In the genomic region with DNA sequence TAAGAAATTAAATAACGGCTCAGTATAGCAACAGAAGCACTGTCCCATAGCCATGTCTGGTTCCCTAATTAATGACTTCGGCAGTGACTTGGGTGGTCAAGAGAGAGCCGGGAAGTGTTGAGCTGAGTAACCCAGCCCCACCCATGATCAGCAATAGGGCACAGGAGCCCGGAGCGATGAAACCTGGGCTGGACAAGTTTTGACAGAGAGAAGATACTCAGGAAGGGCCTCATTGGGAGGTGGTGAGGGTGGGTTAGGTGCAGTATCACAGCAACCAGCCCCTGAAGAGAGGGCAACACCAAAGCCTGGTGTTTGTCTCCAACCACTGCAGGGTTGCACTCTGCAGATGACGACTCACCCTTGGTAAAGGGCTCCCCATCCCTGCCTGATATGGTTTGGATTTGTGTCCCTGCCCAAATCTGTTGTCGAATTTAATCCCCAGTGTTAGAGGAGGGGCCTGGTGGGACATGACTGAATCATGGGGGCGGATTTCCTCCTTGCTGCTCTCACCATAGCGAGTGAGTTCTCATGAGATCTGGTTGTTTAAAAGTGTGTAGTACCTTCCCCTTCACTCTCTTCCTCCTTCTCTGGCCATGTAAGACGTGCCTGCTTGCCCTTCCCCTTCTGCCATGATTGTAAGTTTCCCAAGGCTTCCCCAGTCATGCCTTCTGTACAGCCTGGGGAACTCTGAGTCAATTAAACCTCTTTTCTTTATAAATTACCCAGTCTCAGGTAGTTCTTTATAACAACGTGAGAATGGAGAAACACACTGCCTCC, we compare ENCODE assay signal across 30 cellular contexts.
"Had no signal": no experiment of that assay in that cellular context is flagged by ENCODE, and none has a peak within 500 bp of the region (broad histone marks: within the 10 kb centered on the region; RNA-seq: fewer than 3 reads in every experiment).

No MANE protein-coding gene starts in this region.

- H3K27ac ChIP-seq: brain microvascular endothelial cell, colonic mucosa, dorsolateral prefrontal cortex, esophagus squamous epithelium, gastroesophageal sphincter, upper lobe of right lung, WERI-Rb-1 had no signal

- H3K4me3 ChIP-seq: colonic mucosa, dorsolateral prefrontal cortex, esophagus squamous epithelium, gastroesophageal sphincter, lung, upper lobe of right lung had no signal

- H3K4me1 ChIP-seq: colonic mucosa had no signal

- H3K9me3 ChIP-seq: colonic mucosa, esophagus squamous epithelium, upper lobe of right lung had no signal

- FAIRE-seq: endothelial cell of umbilical vein, islet of Langerhans had no signal

- H3K36me3 ChIP-seq: brain microvascular endothelial cell, colonic mucosa, esophagus squamous epithelium, gastroesophageal sphincter, upper lobe of right lung, WERI-Rb-1 had no signal

- H3K4me1 Mint-ChIP-seq: activated CD4-positive, alpha-beta T cell treated with anti-CD3 and anti-CD28 coated beads, Interleukin-2, amount 10 ng/mL, durations not matched to agents 7 days and 5 days; activated CD8-positive, alpha-beta memory T cell treated with anti-CD3 and anti-CD28 coated beads, Interleukin-2, amount 10 ng/mL, durations not matched to agents 7 days and 5 days; central memory CD8-positive, alpha-beta T cell had no signal

- H3K36me3 Mint-ChIP-seq: activated CD8-positive, alpha-beta memory T cell treated with anti-CD3 and anti-CD28 coated beads, Interleukin-2, amount 10 ng/mL, durations not matched to agents 7 days and 5 days had no signal

- H3K27ac Mint-ChIP-seq: activated CD4-positive, alpha-beta T cell treated with anti-CD3 and anti-CD28 coated beads, Interleukin-2, amount 10 ng/mL, durations not matched to agents 7 days and 5 days; activated CD8-positive, alpha-beta memory T cell treated with anti-CD3 and anti-CD28 coated beads, Interleukin-2, amount 10 ng/mL, durations not matched to agents 7 days and 5 days; activated CD8-positive, alpha-beta T cell treated with anti-CD3 and anti-CD28 coated beads for 36 hours; activated T-helper 1 cell treated with anti-CD3 and anti-CD28 coated beads, Interleukin-12 subunit alpha, Interleukin-12 subunit beta, Interleukin-2, Interleukin-4 antibody, amounts not matched to agents 30 ng/mL and 10 ng/mL and 1 ng/mL, durations not matched to agents 14 hours and 24 hours and 36 hours; effector memory CD8-positive, alpha-beta T cell; T-cell; T-helper 2 cell treated with Interferon-gamma antibody and Interleukin-4, amounts not matched to agents 5 μg/mL and 100 μg/mL, for 36 hours had no signal

- H3K27me3 Mint-ChIP-seq: T-cell had no signal

- H3K27me3 ChIP-seq: brain microvascular endothelial cell, colonic mucosa, esophagus squamous epithelium, gastroesophageal sphincter, upper lobe of right lung had no signal

- H3K4me3 Mint-ChIP-seq: activated CD4-positive, alpha-beta T cell treated with anti-CD3 and anti-CD28 coated beads, Interleukin-2, amount 10 ng/mL, durations not matched to agents 7 days and 5 days; activated CD8-positive, alpha-beta memory T cell treated with anti-CD3 and anti-CD28 coated beads, Interleukin-2, amount 10 ng/mL, durations not matched to agents 7 days and 5 days; activated CD8-positive, alpha-beta T cell treated with anti-CD3 and anti-CD28 coated beads for 36 hours; activated T-helper 1 cell treated with anti-CD3 and anti-CD28 coated beads, Interleukin-12 subunit alpha, Interleukin-12 subunit beta, Interleukin-2, Interleukin-4 antibody, amounts not matched to agents 30 ng/mL and 10 ng/mL and 1 ng/mL, durations not matched to agents 14 hours and 24 hours and 36 hours; central memory CD8-positive, alpha-beta T cell; effector memory CD8-positive, alpha-beta T cell; naive thymus-derived CD4-positive, alpha-beta T cell; neural crest cell; T-cell; T-helper 2 cell treated with Interferon-gamma antibody and Interleukin-4, amounts not matched to agents 5 μg/mL and 100 μg/mL, for 36 hours had no signal

- DNase-seq: activated CD4-positive, alpha-beta T cell treated with anti-CD3 and anti-CD28 coated beads, Interleukin-2, amount 10 ng/mL, durations not matched to agents 7 days and 5 days; activated CD4-positive, CD25-positive, alpha-beta regulatory T cell treated with anti-CD3 and anti-CD28 coated beads, Interleukin-2, amount 50 U/mL, for 72 hours; activated CD8-positive, alpha-beta memory T cell treated with anti-CD3 and anti-CD28 coated beads, Interleukin-2, amount 10 ng/mL, durations not matched to agents 7 days and 5 days; activated CD8-positive, alpha-beta T cell treated with anti-CD3 and anti-CD28 coated beads for 36 hours; activated gamma-delta T cell; activated naive CD4-positive, alpha-beta T cell treated with anti-CD3 and anti-CD28 coated beads, Interleukin-2, amount 50 U/mL, for 16 hours; activated T-cell treated with anti-CD3 and anti-CD28 coated beads for 4 hours; anterior cingulate cortex; brain microvascular endothelial cell; colonic mucosa; dorsolateral prefrontal cortex; effector memory CD8-positive, alpha-beta T cell; esophagus squamous epithelium; head of caudate nucleus; naive thymus-derived CD4-positive, alpha-beta T cell; posterior cingulate gyrus; stimulated activated CD4-positive, alpha-beta T cell treated with anti-CD3 and anti-CD28 coated beads, Interleukin-2, amount 100 ng/mL, for 48 hours; stimulated activated CD8-positive, alpha-beta memory T cell treated with anti-CD3 and anti-CD28 coated beads, Interleukin-4, amount 100 ng/mL, for 48 hours; stimulated activated naive CD4-positive, alpha-beta T cell treated with Interleukin-2 at 50 U/mL for 16 hours; T-cell; upper lobe of right lung; WERI-Rb-1 had no signal

- ATAC-seq: activated CD8-positive, alpha-beta memory T cell treated with anti-CD3 and anti-CD28 coated beads, Interleukin-2, amount 10 ng/mL, durations not matched to agents 7 days and 5 days; activated CD8-positive, alpha-beta T cell treated with anti-CD3 and anti-CD28 coated beads for 36 hours; effector memory CD8-positive, alpha-beta T cell; gastroesophageal sphincter; naive thymus-derived CD4-positive, alpha-beta T cell; T-cell; upper lobe of right lung had no signal
